1 cellular context compared by ENCODE assay signal in genomic region chr1:241702436-241702835, GRCh38.
TF ChIP-seq lines count a peak whose summit lies in the region.

No MANE protein-coding gene starts in this region.

TF ChIP-seq in SK-N-SH treated with all-trans-retinoic acid at 6 μM for 48 hours, 23 proteins besides CTCF, POLR2A, EP300 and RAD21 (continued from another document):
- TF ChIP-seq ARNTL (CRISPR knock-in tag; IDR thresholded peaks at IDR 0.05; ENCODE audit: borderline replicate concordance, low read depth) (no peak), TOX (CRISPR knock-in tag; IDR thresholded peaks at IDR 0.05; ENCODE audit: borderline replicate concordance) (no peak), ZC3H10 (CRISPR knock-in tag; IDR thresholded peaks at IDR 0.05) (no peak), OSR1 (CRISPR knock-in tag; IDR thresholded peaks at IDR 0.05) (no peak), PPARA (CRISPR knock-in tag; IDR thresholded peaks at IDR 0.05; ENCODE audit: borderline replicate concordance) (no peak), POU6F1 (CRISPR knock-in tag; IDR thresholded peaks at IDR 0.05; ENCODE audit: borderline replicate concordance, low read depth) (no peak), ZNF565 (CRISPR knock-in tag; conservative IDR thresholded peaks at IDR 0.05; ENCODE audit: low read depth) (no peak)
